In the genomic region with DNA sequence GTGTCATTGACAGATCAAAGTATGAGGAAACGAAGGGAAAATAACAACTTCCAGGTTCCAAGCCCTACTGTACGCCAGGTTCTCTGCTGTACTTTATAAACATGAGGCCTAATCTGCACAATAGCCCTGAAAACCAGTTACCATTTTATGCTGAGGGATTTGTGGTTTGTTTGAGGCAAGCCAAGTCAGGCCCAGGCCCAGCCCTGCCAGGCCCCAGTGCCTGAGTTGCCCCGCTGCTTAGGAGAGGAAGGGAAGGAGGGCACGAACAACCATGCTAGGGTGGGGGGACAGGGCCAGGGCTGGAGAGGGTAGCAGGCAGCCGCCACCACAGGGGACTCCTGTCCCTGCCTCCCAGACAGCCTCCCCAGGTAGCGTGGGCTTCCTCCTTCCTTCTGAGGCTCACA, we compare ENCODE assay signal across 8 cellular contexts. TPM values are rescaled to one million over a fixed set of nuclear protein-coding genes. Genes with fewer than 3 reads are reported as not detected.
"Had no signal": no experiment of that assay in that cellular context is flagged by ENCODE, and none has a peak within 500 bp of the region (broad histone marks: within the 10 kb centered on the region; RNA-seq: fewer than 3 reads in every experiment).

No MANE protein-coding gene starts in this region.

RNA-seq across cellular contexts. Expression of gene DUOX2, which starts 44.0 kb away (rescaled TPM):
- total RNA-seq: activated CD4-positive, alpha-beta T cell treated with anti-CD3 and anti-CD28 coated beads, Interleukin-2, amount 10 ng/mL, durations not matched to agents 24 days and 14 days; activated naive CD4-positive, alpha-beta T cell treated with anti-CD3 and anti-CD28 coated beads for 36 hours; activated naive CD8-positive, alpha-beta T cell treated with anti-CD3 and anti-CD28 coated beads for 36 hours; PC-3 had no signal

RNA-seq across cellular contexts. Expression of gene DUOXA2, which starts 44.2 kb away (rescaled TPM):
- total RNA-seq: activated CD4-positive, alpha-beta memory T cell treated with anti-CD3 and anti-CD28 coated beads for 36 hours; activated CD4-positive, alpha-beta T cell treated with anti-CD3 and anti-CD28 coated beads, Interleukin-2, amount 10 ng/mL, durations not matched to agents 24 days and 14 days; activated naive CD4-positive, alpha-beta T cell treated with anti-CD3 and anti-CD28 coated beads for 36 hours; activated naive CD8-positive, alpha-beta T cell treated with anti-CD3 and anti-CD28 coated beads for 36 hours; MCF 10A; PC-3; SK-MEL-5; WTC11 had no signal

RNA-seq across cellular contexts. Expression of gene DUOXA1, which starts 59.7 kb away (rescaled TPM):
- total RNA-seq: activated CD4-positive, alpha-beta T cell treated with anti-CD3 and anti-CD28 coated beads, Interleukin-2, amount 10 ng/mL, durations not matched to agents 24 days and 14 days; activated naive CD4-positive, alpha-beta T cell treated with anti-CD3 and anti-CD28 coated beads for 36 hours; activated naive CD8-positive, alpha-beta T cell treated with anti-CD3 and anti-CD28 coated beads for 36 hours; PC-3; SK-MEL-5 had no signal

RNA-seq across cellular contexts. Expression of gene DUOX1, which starts 59.8 kb away (rescaled TPM):
- total RNA-seq: PC-3, SK-MEL-5 had no signal
